ENCODE assay signal across 9 cellular contexts in genomic region chr5:132495672-132496630, GRCh38. TPM values are rescaled to one million over a fixed set of nuclear protein-coding genes. Genes with fewer than 3 reads are reported as not detected.
A peak's percentile ranks its signal among the peaks of the same experiment; 100 is the strongest.
DNase-seq lines count a peak whose midpoint lies in the region; ATAC-seq, FAIRE-seq and TF ChIP-seq lines count a peak whose summit lies in the region.
"Had no signal": no experiment of that assay in that cellular context is flagged by ENCODE, and none has a peak within 500 bp of the region (broad histone marks: within the 10 kb centered on the region; RNA-seq: fewer than 3 reads in every experiment).

No MANE protein-coding gene starts in this region.

- H3K4me3 ChIP-seq in HL-60 (replicated peaks; ENCODE audit: insufficient read depth, low read length): peak overlapping the region; percentile 54
- H3K4me3 ChIP-seq in H1 (ENCODE audit: extremely low read depth in 1 of 4, insufficient read depth in 2 of 4, low read depth in 3 of 4, low read length in 4 of 4): peak overlapping the region; percentile 51 to 88 (median 84)
- H3K4me3 ChIP-seq in mesenchymal stem cell (ENCODE audit: insufficient read depth in 1 of 2, low read depth in 1 of 2, low read length in 2 of 2): peak overlapping the region; percentile 60 to 88

- H3K4ac ChIP-seq in H1 (replicated peaks; ENCODE audit: insufficient read length, low read depth, low read length) (no peak overlapping the region), mesenchymal stem cell (ENCODE audit: low read depth in 1 of 2, low read length in 2 of 2) (peak overlapping the region; percentile 98 to 99)

- peak overlapping the region; percentile 37 for H4K91ac ChIP-seq in H1 (replicated peaks; ENCODE audit: insufficient read length, low read length)
- H4K91ac ChIP-seq in mesenchymal stem cell (ENCODE audit: low read length): peak overlapping the region; percentile 99

- no peaks in the 10 kb centered on the region for H3K27me3 ChIP-seq in HL-60 (ENCODE audit: insufficient read depth, poor library complexity, severe bottlenecking)
- peaks cover 0 to 7% (median 0%) of the 10 kb centered on the region in 4 experiments; a peak in 3 of 7 replicates for H3K27me3 ChIP-seq in H1 (replicated peaks in 1 of 4; ENCODE audit: control insufficient read depth in 3 of 4, extremely low read depth in 1 of 4, insufficient read depth in 3 of 4, low read length in 3 of 4)
- no peaks in the 10 kb centered on the region for H3K27me3 ChIP-seq in mesenchymal stem cell (ENCODE audit: control insufficient read depth in 1 of 2, insufficient read depth in 1 of 2, low read length in 2 of 2)

- H3K14ac ChIP-seq in H1 (ENCODE audit: insufficient read length) (no peak overlapping the region), mesenchymal stem cell (ENCODE audit: low read length in 2 of 2) (peak overlapping the region in 1 of 2 experiments; percentile 82)

- peaks cover 19% of the 10 kb centered on the region; the same call in 1 of the 2 replicates for H3K23me2 ChIP-seq in H1 (ENCODE audit: low read depth, low read length)

- H3K9me3 ChIP-seq in H1 (ENCODE audit: insufficient read depth in 2 of 2, low read depth in 1 of 2, low read length in 1 of 2) (no peaks in the 10 kb centered on the region), mesenchymal stem cell (ENCODE audit: control insufficient read depth, low read length) (no peaks in the 10 kb centered on the region)

- H2BK120ac ChIP-seq in H1 (replicated peaks; ENCODE audit: low read depth, low read length) (no peak overlapping the region), mesenchymal stem cell (ENCODE audit: low read depth, low read length) (peak overlapping the region; percentile 100)

- H4K5ac ChIP-seq in H1 (ENCODE audit: insufficient read length, low read depth, low read length): peak overlapping the region; percentile 24

- H3K36me3 ChIP-seq in H1 (ENCODE audit: control insufficient read depth in 2 of 4, insufficient read depth in 4 of 4, low read length in 3 of 4) (no peaks in the 10 kb centered on the region), mesenchymal stem cell (ENCODE audit: control insufficient read depth in 1 of 2, insufficient read depth in 2 of 2, low read depth in 1 of 2, low read length in 2 of 2) (no peaks in the 10 kb centered on the region)

- no peaks in the 10 kb centered on the region for H3K79me2 ChIP-seq in H1 (ENCODE audit: control insufficient read depth in 1 of 2, insufficient read depth in 2 of 2, low read length in 2 of 2)

- H2BK15ac ChIP-seq in H1 (ENCODE audit: low read length) (no peak overlapping the region), mesenchymal stem cell (ENCODE audit: low read depth, poor library complexity, severe bottlenecking) (peak overlapping the region; percentile 97)

- H3K56ac ChIP-seq in H1 (replicated peaks; ENCODE audit: insufficient read length, low read depth, low read length): peak overlapping the region; percentile 52

- H3K9ac ChIP-seq in H1 (replicated peaks in 1 of 4; ENCODE audit: extremely low read depth in 1 of 4, low read depth in 3 of 4, low read length in 3 of 4): peak overlapping the region in 2 of 4 experiments; percentile 34 to 40; a peak in 3 of 7 replicates
- peak overlapping the region; percentile 89 for H3K9ac ChIP-seq in mesenchymal stem cell (ENCODE audit: low read length)

- H2BK5ac ChIP-seq in H1 (ENCODE audit: low read depth, low read length) (peak overlapping the region; percentile 85; the same call in 1 of the 2 replicates), mesenchymal stem cell (ENCODE audit: low read depth, low read length, poor library complexity, severe bottlenecking) (peak overlapping the region; percentile 99)

- H3K79me1 ChIP-seq in H1 (ENCODE audit: low read depth, low read length): no peaks in the 10 kb centered on the region
- H3K79me1 ChIP-seq in mesenchymal stem cell (replicated peaks; ENCODE audit: low read length, poor library complexity, severe bottlenecking): peaks cover 15% of the 10 kb centered on the region

- H4K8ac ChIP-seq in H1 (ENCODE audit: extremely low read depth, insufficient read depth, low read length) (0 out of 2 replicates have a peak overlapping the region, but pooled peaks have one; percentile 51), mesenchymal stem cell (ENCODE audit: low read length) (peak overlapping the region; percentile 100)

- ATAC-seq in GM19452 (IDR thresholded peaks at IDR 0.05; ENCODE audit: unreplicated experiment): peak; percentile 43

- no peak overlapping the region for H3K23ac ChIP-seq in H1 (ENCODE audit: insufficient read length)
- H3K23ac ChIP-seq in mesenchymal stem cell (ENCODE audit: low read length in 2 of 2): peak overlapping the region in 1 of 2 experiments; percentile 88

- no peak for FAIRE-seq in H1 (lab: Jason Lieb, UNC)
- FAIRE-seq: colon had no signal

- H3K4me1 ChIP-seq in H1 (replicated peaks in 1 of 4; ENCODE audit: control insufficient read depth in 3 of 4, insufficient read depth in 4 of 4, low read length in 3 of 4) (peaks cover 7 to 21% (median 13%) of the 10 kb centered on the region in 4 experiments), mesenchymal stem cell (ENCODE audit: control insufficient read depth, insufficient read depth, low read depth, low read length) (peaks cover 56% of the 10 kb centered on the region)

- H2AFZ ChIP-seq in H1 (ENCODE audit: low read length): 0 out of 2 replicates have a peak overlapping the region, but pooled peaks have one; percentile 30
- H2AFZ ChIP-seq in mesenchymal stem cell (ENCODE audit: low read depth, low read length): peak overlapping the region; percentile 33

- H3K18ac ChIP-seq in H1 (ENCODE audit: extremely low read depth, low read length) (peak overlapping the region; percentile 98), mesenchymal stem cell (ENCODE audit: low read depth in 1 of 2, low read length in 2 of 2) (peak overlapping the region; percentile 94 to 100)

- CTCF ChIA-PET in H1 (lab: Charles Lee; ENCODE audit: partially characterized antibody): interaction anchor here (0.6 to 19.9 kb wide), 19 partner anchors 8 to 167 kb away, joined by 3 to 353 read pairs (median 5); no protein-coding TSS in a partner anchor

- peak in 1 of 2 experiments; percentile 18; a peak in 2 of 3 replicates for TF ChIP-seq POLR2A in H1 (IDR thresholded peaks at IDR 0.05; ENCODE audit: control extremely low read depth in 1 of 2, low read depth in 2 of 2, low read length in 2 of 2)

- H2BK12ac ChIP-seq in H1 (ENCODE audit: low read depth, low read length) (peak overlapping the region; percentile 71; the same call in 1 of the 2 replicates), mesenchymal stem cell (ENCODE audit: low read length in 2 of 2) (peak overlapping the region; percentile 69 to 94)

- 0 out of 4 replicates have a peak, but pooled peaks of 1 of the 2 experiments have one; percentile 2 for TF ChIP-seq RAD21 in H1 (IDR thresholded peaks at IDR 0.05 in 1 of 2, conservative IDR thresholded peaks at IDR 0.05 in 1 of 2; ENCODE audit: low read depth in 2 of 2, low read length in 2 of 2)

- DNase-seq in CD1c-positive myeloid dendritic cell (ENCODE audit: extremely low spot score) (peak; percentile 93), HL-60 (ENCODE audit: low read depth in 1 of 2, low spot score in 1 of 2) (peak; percentile 74 to 90), NK-92 (lab: John Stamatoyannopoulos, UW; ENCODE audit: unreplicated experiment) (peak; percentile 31), H1 (ENCODE audit: low read depth in 1 of 2, low spot score in 2 of 2) (peak; percentile 88 to 89), mesenchymal stem cell (peak; percentile 95)
- DNase-seq in activated CD8-positive, alpha-beta memory T cell treated with anti-CD3 and anti-CD28 coated beads for 4 hours (ENCODE audit: low read depth in 2 of 2): peak; percentile 72 to 86
- peak; percentile 79 for DNase-seq in stimulated activated CD8-positive, alpha-beta memory T cell treated with anti-CD3 and anti-CD28 coated beads, Interleukin-12 subunit alpha, Interleukin-12 subunit beta, amount 100 ng/mL, for 4 hours (ENCODE audit: low read depth)

- H3K27ac ChIP-seq in HL-60 (replicated peaks) (peak overlapping the region; percentile 84), H1 (ENCODE audit: low read depth, low read length) (no peak overlapping the region), mesenchymal stem cell (ENCODE audit: low read length, poor library complexity, severe bottlenecking) (peak overlapping the region; percentile 100)

- no peaks in the 10 kb centered on the region for H4K20me1 ChIP-seq in H1 (replicated peaks in 1 of 2; ENCODE audit: control insufficient read depth in 1 of 2, insufficient read depth in 2 of 2, low read length in 2 of 2)

- no peak for TF ChIP-seq EP300 in H1 (IDR thresholded peaks at IDR 0.05; ENCODE audit: borderline replicate concordance in 1 of 2, low read depth in 2 of 2, low read length in 2 of 2)

- no peak overlapping the region for H2AK5ac ChIP-seq in H1 (ENCODE audit: low read depth, low read length)
- peak overlapping the region; percentile 86 for H2AK5ac ChIP-seq in mesenchymal stem cell (ENCODE audit: low read length, severe bottlenecking)

- POLR2A ChIA-PET in H1 (lab: Charles Lee; ENCODE audit: partially characterized antibody): interaction anchor here (0.6 to 3.2 kb wide), 16 partner anchors 12 to 258 kb away, joined by 3 to 13 read pairs (median 3); partner anchors contain the start of gene RAD50

- H3K4me2 ChIP-seq in H1 (ENCODE audit: insufficient read depth in 1 of 2, low read depth in 2 of 2, low read length in 2 of 2) (peak overlapping the region; percentile 65 to 87), mesenchymal stem cell (ENCODE audit: low read length, poor library complexity, severe bottlenecking) (peak overlapping the region; percentile 85)

- H2BK20ac ChIP-seq in H1 (ENCODE audit: low read length): 0 out of 2 replicates have a peak overlapping the region, but pooled peaks have one; percentile 80

- TF ChIP-seq CTCF in HL-60 (IDR thresholded peaks at IDR 0.05; ENCODE audit: insufficient read depth, low read length): no peak
- TF ChIP-seq CTCF in H1 (IDR thresholded peaks at IDR 0.05; ENCODE audit: control extremely low read depth in 1 of 3, insufficient read depth in 1 of 3, low read depth in 1 of 3, low read length in 3 of 3): no peak

- WGBS in H1 (ENCODE audit: extremely low coverage in 1 of 2, insufficient coverage in 1 of 2, insufficient read length in 1 of 2, insufficient replicate concordance in 2 of 2, low coverage in 1 of 2, low lambda C conversion rate in 2 of 2, missing lambda C conversion rate in 1 of 2), 2 experiments: 2% methylated on average over 24 of the region's 47 CpGs; no CpG with 5 or more reads in 1 of the 2 experiments
- under 1% methylated on average over 36 of the region's 47 CpGs for WGBS in mesenchymal stem cell

RNA-seq across cellular contexts. Expression of gene IRF1, which starts 5.4 kb away (rescaled TPM):
- 8.5 TPM in 2 replicates for total RNA-seq in H1 (2021; fragmentation: NEBNext Ultra II Directional; extraction: Animal tissue kit (Norgen Biotek cat#: 25700))
- 2.9 and 4.0 TPM in 2 replicates for polyA plus RNA-seq in H1 (2011; rRNA removed)
- polyA plus RNA-seq in H1 (2011; cell fraction: cytosol; rRNA removed): 3.7 TPM
- polyA plus RNA-seq in H1 (2011; cell fraction: nucleus; rRNA removed): 9.7 TPM
- 6.1 to 7.7 TPM (median 7.3 TPM) in 4 replicates for polyA plus RNA-seq in H1 (2012, experiment 1 of 2)
- 6.4 TPM for polyA plus RNA-seq in H1 (2012, experiment 2 of 2)
- 3.9 TPM for polyA plus RNA-seq in H1 (2013, experiment 1 of 2)
- polyA plus RNA-seq in H1 (2013, experiment 2 of 2): 2.8 TPM
- 11.9 and 15.3 TPM in 2 replicates for polyA minus RNA-seq in H1 (2011; rRNA and poly(A)+ RNA removed)
- 5.3 TPM for polyA minus RNA-seq in H1 (2011; cell fraction: cytosol; rRNA and poly(A)+ RNA removed)
- polyA minus RNA-seq in H1 (2011; cell fraction: nucleus; rRNA and poly(A)+ RNA removed): 25.1 TPM
- 33.6 TPM for polyA plus RNA-seq in mesenchymal stem cell (2013, experiment 1 of 2)
- polyA plus RNA-seq in mesenchymal stem cell (2013, experiment 2 of 2): 35.8 TPM

RNA-seq across cellular contexts. Expression of gene IL5, which starts 47.4 kb away (rescaled TPM):
- not detected in 2 replicates for total RNA-seq in H1 (2021; fragmentation: NEBNext Ultra II Directional; extraction: Animal tissue kit (Norgen Biotek cat#: 25700))
- not detected in 2 replicates for polyA plus RNA-seq in H1 (2011; rRNA removed)
- polyA plus RNA-seq in H1 (2011; cell fraction: cytosol; rRNA removed): not detected
- not detected for polyA plus RNA-seq in H1 (2011; cell fraction: nucleus; rRNA removed)
- polyA plus RNA-seq in H1 (2012, experiment 1 of 2): not detected in 4 replicates
- polyA plus RNA-seq in H1 (2012, experiment 2 of 2): not detected
- polyA plus RNA-seq in H1 (2013, experiment 1 of 2): not detected
- polyA plus RNA-seq in H1 (2013, experiment 2 of 2): not detected
- not detected in 2 replicates for polyA minus RNA-seq in H1 (2011; rRNA and poly(A)+ RNA removed)
- not detected for polyA minus RNA-seq in H1 (2011; cell fraction: cytosol; rRNA and poly(A)+ RNA removed)
- not detected for polyA minus RNA-seq in H1 (2011; cell fraction: nucleus; rRNA and poly(A)+ RNA removed)
- polyA plus RNA-seq in mesenchymal stem cell (2013, experiment 1 of 2): not detected
- not detected for polyA plus RNA-seq in mesenchymal stem cell (2013, experiment 2 of 2)

Comparison
In these comparisons a context has a peak if more than half of its experiments do, and no peak if none do; other contexts are left out.
1. DNase-seq: peak in every context shown above with its lines; median percentile 95 in mesenchymal stem cell; 93 in CD1c-positive myeloid dendritic cell; 88 in H1; 82 in HL-60; 79 in activated CD8-positive, alpha-beta memory T cell treated with anti-CD3 and anti-CD28 coated beads for 4 hours; 79 in stimulated activated CD8-positive, alpha-beta memory T cell treated with anti-CD3 and anti-CD28 coated beads, Interleukin-12 subunit alpha, Interleukin-12 subunit beta, amount 100 ng/mL, for 4 hours; 31 in NK-92.